In the genomic region with DNA sequence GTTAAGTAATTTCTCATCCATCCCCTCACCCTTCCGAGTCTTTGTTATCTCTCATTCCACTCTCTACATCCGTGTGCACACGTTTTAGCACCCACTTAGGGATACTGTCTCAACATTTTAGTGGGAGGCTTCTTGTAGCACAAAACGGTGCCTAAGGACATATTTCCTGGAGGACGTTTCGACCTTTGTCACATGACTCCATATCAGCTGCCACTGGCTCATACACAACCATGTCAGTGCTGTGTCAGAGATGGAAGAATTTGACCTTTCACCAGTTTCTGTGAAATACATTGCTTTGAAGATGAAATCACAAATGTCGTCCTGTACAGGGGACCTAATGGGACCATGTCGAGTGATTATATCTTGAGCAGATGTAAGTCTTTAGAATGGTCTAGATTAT, we compare ENCODE assay signal across 28 cellular contexts. TPM values are rescaled to one million over a fixed set of nuclear protein-coding genes. Genes with fewer than 3 reads are reported as not detected.
"Had no signal": no experiment of that assay in that cellular context is flagged by ENCODE, and none has a peak within 500 bp of the region (broad histone marks: within the 10 kb centered on the region; RNA-seq: fewer than 3 reads in every experiment).

No MANE protein-coding gene starts in this region.

- H3K27ac Mint-ChIP-seq: activated B cell treated with CpG ODN at 0.5 μM for 24 hours; activated CD4-positive, alpha-beta memory T cell treated with anti-CD3 and anti-CD28 coated beads for 36 hours; activated CD4-positive, alpha-beta T cell treated with anti-CD3 and anti-CD28 coated beads, Interleukin-2, amount 10 ng/mL, durations not matched to agents 24 days and 14 days; activated naive CD4-positive, alpha-beta T cell treated with anti-CD3 and anti-CD28 coated beads for 36 hours; activated naive CD8-positive, alpha-beta T cell; activated T-helper 17 cell treated with anti-CD3 and anti-CD28 coated beads, Interleukin-2, amount 50 U/mL, for 72 hours; T-helper 17 cell had no signal

- H3K4me3 Mint-ChIP-seq: activated B cell treated with CpG ODN at 0.5 μM for 24 hours; activated CD4-positive, alpha-beta memory T cell treated with anti-CD3 and anti-CD28 coated beads for 36 hours; activated CD4-positive, alpha-beta T cell treated with anti-CD3 and anti-CD28 coated beads, Interleukin-2, amount 10 ng/mL, durations not matched to agents 24 days and 14 days; activated naive CD4-positive, alpha-beta T cell treated with anti-CD3 and anti-CD28 coated beads for 36 hours; activated naive CD8-positive, alpha-beta T cell; activated T-cell treated with anti-CD3 and anti-CD28 coated beads, Interleukin-2, amount 50 U/mL, for 4 hours; activated T-helper 17 cell treated with anti-CD3 and anti-CD28 coated beads, Interleukin-2, amount 50 U/mL, for 72 hours; T-helper 17 cell had no signal

- H3K4me3 ChIP-seq: cardiac muscle cell, SJCRH30 had no signal

- ATAC-seq: activated T-cell treated with anti-CD3 and anti-CD28 coated beads, Interleukin-2, amount 50 U/mL, for 4 hours; activated T-helper 17 cell treated with anti-CD3 and anti-CD28 coated beads, Interleukin-2, amount 50 U/mL, for 72 hours; T-helper 17 cell had no signal

- H3K27me3 ChIP-seq: brain microvascular endothelial cell, cardiac muscle cell, SJCRH30 had no signal

- H3K27ac ChIP-seq: brain microvascular endothelial cell, cardiac muscle cell, RWPE1, SJCRH30 had no signal

- H3K36me3 ChIP-seq: brain microvascular endothelial cell, cardiac muscle cell, SJCRH30 had no signal

- H3K9me3 Mint-ChIP-seq: activated CD4-positive, alpha-beta T cell treated with anti-CD3 and anti-CD28 coated beads, Interleukin-2, amount 10 ng/mL, durations not matched to agents 24 days and 14 days had no signal

- H3K4me1 Mint-ChIP-seq: activated B cell treated with CpG ODN at 0.5 μM for 24 hours; activated CD4-positive, alpha-beta T cell treated with anti-CD3 and anti-CD28 coated beads, Interleukin-2, amount 10 ng/mL, durations not matched to agents 24 days and 14 days; activated T-helper 17 cell treated with anti-CD3 and anti-CD28 coated beads, Interleukin-2, amount 50 U/mL, for 72 hours; T-helper 17 cell had no signal

- H3K9me3 ChIP-seq: SJCRH30 had no signal

- H3K27me3 Mint-ChIP-seq: activated CD4-positive, alpha-beta T cell treated with anti-CD3 and anti-CD28 coated beads, Interleukin-2, amount 10 ng/mL, durations not matched to agents 24 days and 14 days had no signal

- H3K36me3 Mint-ChIP-seq: activated CD4-positive, alpha-beta memory T cell treated with anti-CD3 and anti-CD28 coated beads for 36 hours had no signal

- DNase-seq: activated B cell treated with CpG ODN at 0.5 μM for 24 hours; activated CD4-positive, alpha-beta memory T cell treated with anti-CD3 and anti-CD28 coated beads for 36 hours; activated CD4-positive, alpha-beta T cell treated with anti-CD3 and anti-CD28 coated beads for 1 hour; activated CD4-positive, alpha-beta T cell treated with anti-CD3 and anti-CD28 coated beads, Interleukin-2, amount 10 ng/mL, durations not matched to agents 24 days and 14 days; activated CD8-positive, alpha-beta memory T cell treated with anti-CD3 and anti-CD28 coated beads for 24 hours; activated gamma-delta T cell; activated naive CD4-positive, alpha-beta T cell treated with anti-CD3 and anti-CD28 coated beads for 36 hours; activated T-cell treated with anti-CD3 and anti-CD28 coated beads, Interleukin-2, amount 50 U/mL, for 4 hours; amygdala; brain microvascular endothelial cell; Karpas-422; NCI-H1048; NCI-H146; NCI-H187 treated with DMSO at 0.1 percent for 48 hours; NCI-H2171; NCI-H2227 treated with DMSO at 0.1 percent for 48 hours; NCI-H446 treated with DMSO at 0.1 percent for 48 hours; NCI-H524 treated with DMSO at 0.1 percent for 48 hours; NCI-H774; Right ventricle myocardium superior; SJCRH30; T-helper 17 cell; T-helper 9 cell had no signal

RNA-seq across cellular contexts. Expression of gene B3GALT5, which starts 15.6 kb away (rescaled TPM):
- total RNA-seq: activated B cell treated with CpG ODN at 0.5 μM for 24 hours; activated CD4-positive, alpha-beta memory T cell treated with anti-CD3 and anti-CD28 coated beads for 36 hours; activated CD4-positive, alpha-beta T cell treated with anti-CD3 and anti-CD28 coated beads, Interleukin-2, amount 10 ng/mL, durations not matched to agents 24 days and 14 days; activated naive CD4-positive, alpha-beta T cell treated with anti-CD3 and anti-CD28 coated beads for 36 hours; OCI-LY7; T-helper 17 cell had no signal
